25 cellular contexts compared by ENCODE assay signal in genomic region chr3:100127792-100128191, GRCh38.
"Had no signal": no experiment of that assay in that cellular context is flagged by ENCODE, and none has a peak within 500 bp of the region (broad histone marks: within the 10 kb centered on the region; RNA-seq: fewer than 3 reads in every experiment).

No MANE protein-coding gene starts in this region.

- H3K4me1 ChIP-seq: body of pancreas, colonic mucosa had no signal

- H3K9me3 ChIP-seq: adrenal gland, body of pancreas, colonic mucosa had no signal

- DNase-seq: activated CD4-positive, alpha-beta memory T cell treated with anti-CD3 and anti-CD28 coated beads for 36 hours; activated CD4-positive, alpha-beta T cell treated with anti-CD3 and anti-CD28 coated beads for 36 hours; activated CD4-positive, alpha-beta T cell treated with anti-CD3 and anti-CD28 coated beads, Interleukin-2, amount 10 ng/mL, durations not matched to agents 24 days and 14 days; activated CD4-positive, CD25-positive, alpha-beta regulatory T cell; activated CD4-positive, CD25-positive, alpha-beta regulatory T cell treated with anti-CD3 and anti-CD28 coated beads, Interleukin-2, amount 50 U/mL, for 72 hours; activated CD8-positive, alpha-beta memory T cell treated with anti-CD3 and anti-CD28 coated beads, Interleukin-2, amount 10 ng/mL, durations not matched to agents 7 days and 5 days; activated CD8-positive, alpha-beta memory T cell treated with anti-CD3 and anti-CD28 coated beads, Interleukin-2, amount 50 U/mL, for 4 hours; activated CD8-positive, alpha-beta T cell treated with anti-CD3 and anti-CD28 coated beads, Interleukin-2, amount 10 ng/mL, durations not matched to agents 7 days and 5 days; activated effector memory CD4-positive, alpha-beta T cell treated with anti-CD3 and anti-CD28 coated beads, Interleukin-2, amount 50 U/mL, for 16 hours; activated naive CD4-positive, alpha-beta T cell treated with anti-CD3 and anti-CD28 coated beads for 36 hours; activated naive CD8-positive, alpha-beta T cell treated with anti-CD3 and anti-CD28 coated beads for 36 hours; activated naive CD8-positive, alpha-beta T cell treated with anti-CD3 and anti-CD28 coated beads, Interleukin-2, amount 50 U/mL, for 24 hours; activated T-cell treated with anti-CD3 and anti-CD28 coated beads, Interleukin-2, amount 50 U/mL, for 1 hour; activated T-cell treated with anti-CD3 and anti-CD28 coated beads, Interleukin-2, amount 50 U/mL, for 48 hours; adrenal gland; amygdala; aorta; body of pancreas; central memory CD4-positive, alpha-beta T cell; cerebellar nuclear complex; colonic mucosa; effector CD8-positive, alpha-beta T cell; foreskin fibroblast; head of caudate nucleus; T-helper 2 cell had no signal

- H3K27me3 ChIP-seq: adrenal gland, body of pancreas, colonic mucosa had no signal

- H3K36me3 ChIP-seq: adrenal gland, colonic mucosa had no signal

- H3K4me3 ChIP-seq: adrenal gland, body of pancreas, colonic mucosa had no signal

- H3K27ac ChIP-seq: adrenal gland, body of pancreas, colonic mucosa had no signal
